Comparison of ENCODE assay signal across 8 cellular contexts in the genomic region with DNA sequence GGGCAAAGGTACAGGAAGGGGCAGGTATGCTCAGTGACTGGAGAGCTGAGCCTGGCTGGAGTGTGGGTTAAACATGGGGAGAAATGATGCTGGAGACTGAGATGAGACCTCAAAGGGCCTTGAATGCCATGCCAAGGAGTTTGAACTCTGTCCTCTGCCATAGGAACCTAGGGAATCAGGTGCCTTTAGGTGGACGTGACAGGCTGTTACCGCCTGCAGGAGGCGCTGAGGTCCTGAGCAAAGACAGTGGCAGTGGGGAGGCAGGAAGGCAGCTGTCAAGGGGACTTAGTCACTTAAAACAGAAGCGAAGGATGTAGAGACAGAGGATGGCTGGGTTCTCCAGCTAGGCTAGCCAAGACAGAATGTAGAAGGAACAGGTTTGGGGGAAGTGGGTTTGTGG. TPM values are rescaled to one million over a fixed set of nuclear protein-coding genes. Genes with fewer than 3 reads are reported as not detected.
A peak's percentile ranks its signal among the peaks of the same experiment; 100 is the strongest.
DNase-seq lines count a peak whose midpoint lies in the region; ATAC-seq and TF ChIP-seq lines count a peak whose summit lies in the region.

No MANE protein-coding gene starts in this region.

- peak; percentile 69 for ATAC-seq in DND-41 (ENCODE audit: insufficient read depth, low read depth)
- ATAC-seq in activated T-helper 17 cell treated with anti-CD3 and anti-CD28 coated beads, Interleukin-2, amount 50 U/mL, for 72 hours (replicated peaks): peak; percentile 48
- ATAC-seq in memory B cell (ENCODE audit: low read depth): peak; percentile 39
- ATAC-seq in right cardiac atrium: no peak

- H3K27me3 Mint-ChIP-seq in activated T-helper 17 cell treated with anti-CD3 and anti-CD28 coated beads, Interleukin-2, amount 50 U/mL, for 72 hours: no peaks in the 10 kb centered on the region
- H3K27me3 Mint-ChIP-seq in memory B cell: no peaks in the 10 kb centered on the region

- 76% methylated on average over 4 of the region's 4 CpGs for WGBS in right cardiac atrium

- TF ChIP-seq CTCF in DND-41 (IDR thresholded peaks at IDR 0.05; ENCODE audit: borderline replicate concordance, extremely low read depth, low read length, poor library complexity, severe bottlenecking) (peak; percentile 63), KMS-11 (conservative IDR thresholded peaks at IDR 0.05; ENCODE audit: low read depth, low read length) (peak; percentile 59)

- no peak overlapping the region for H3K27ac ChIP-seq in DND-41 (ENCODE audit: low read length)
- no peak overlapping the region for H3K27ac ChIP-seq in KMS-11
- H3K27ac ChIP-seq in right cardiac atrium (ENCODE audit: low read length): no peak overlapping the region

- peaks cover 100% of the 10 kb centered on the region for H3K36me3 Mint-ChIP-seq in activated T-helper 17 cell treated with anti-CD3 and anti-CD28 coated beads, Interleukin-2, amount 50 U/mL, for 72 hours (ENCODE audit: low read depth)
- H3K36me3 Mint-ChIP-seq in memory B cell: peaks cover 25% of the 10 kb centered on the region

- peaks cover 6% of the 10 kb centered on the region; the same call in 1 of the 2 replicates for H3K79me2 ChIP-seq in DND-41 (ENCODE audit: insufficient read depth, low read length)
- H3K79me2 ChIP-seq in KMS-11 (ENCODE audit: insufficient read depth, low read depth): no peaks in the 10 kb centered on the region; the same call in 1 of the 2 replicates

- peaks cover 25% of the 10 kb centered on the region; the same call in 1 of the 2 replicates for H4K20me1 ChIP-seq in DND-41 (ENCODE audit: insufficient read depth, low read length)
- no peaks in the 10 kb centered on the region for H4K20me1 ChIP-seq in KMS-11 (ENCODE audit: insufficient read depth)

- peaks cover 4% of the 10 kb centered on the region for H3K4me1 Mint-ChIP-seq in activated T-helper 17 cell treated with anti-CD3 and anti-CD28 coated beads, Interleukin-2, amount 50 U/mL, for 72 hours
- peaks cover 2% of the 10 kb centered on the region for H3K4me1 Mint-ChIP-seq in memory B cell

- H3K36me3 ChIP-seq in DND-41 (ENCODE audit: insufficient read depth, low read length) (peaks cover 91% of the 10 kb centered on the region), KMS-11 (ENCODE audit: insufficient read depth) (peaks cover 6% of the 10 kb centered on the region; the same call in 1 of the 2 replicates)

- peak overlapping the region; percentile 79 for H3K27ac Mint-ChIP-seq in activated T-helper 17 cell treated with anti-CD3 and anti-CD28 coated beads, Interleukin-2, amount 50 U/mL, for 72 hours
- no peak overlapping the region for H3K27ac Mint-ChIP-seq in memory B cell

- H3K4me3 ChIP-seq in DND-41 (ENCODE audit: low read depth in 1 of 2, low read length in 2 of 2): no peak overlapping the region
- no peak overlapping the region for H3K4me3 ChIP-seq in KMS-11 (IDR thresholded peaks at IDR 0.05; ENCODE audit: insufficient read depth, low read depth, low read length)
- H3K4me3 ChIP-seq in right cardiac atrium (ENCODE audit: low read length): no peak overlapping the region

- no peak overlapping the region for H3K4me3 Mint-ChIP-seq in activated T-helper 17 cell treated with anti-CD3 and anti-CD28 coated beads, Interleukin-2, amount 50 U/mL, for 72 hours
- no peak overlapping the region for H3K4me3 Mint-ChIP-seq in memory B cell

- DNase-seq in DND-41 (peak; percentile 53), memory B cell (ENCODE audit: low spot score in 2 of 2) (no peak), cerebellum (ENCODE audit: low spot score) (no peak), right cardiac atrium (no peak), GDM1 (lab: John Stamatoyannopoulos, UW) (no peak), NCI-H226 (no peak)

- intact Hi-C loops in right cardiac atrium (cut with DNase I): no loop called here

- H2AFZ ChIP-seq in DND-41 (ENCODE audit: low read depth, low read length) (no peak overlapping the region), KMS-11 (ENCODE audit: low read depth) (no peak overlapping the region)

- H3K4me2 ChIP-seq in DND-41 (ENCODE audit: insufficient read depth, low read length): no peak overlapping the region
- H3K4me2 ChIP-seq in KMS-11: no peak overlapping the region

- H3K27me3 ChIP-seq in DND-41 (ENCODE audit: insufficient read depth, low read length, poor library complexity) (no peaks in the 10 kb centered on the region), KMS-11 (ENCODE audit: insufficient read depth, low read depth) (no peaks in the 10 kb centered on the region), right cardiac atrium (ENCODE audit: control insufficient read depth, insufficient read depth) (no peaks in the 10 kb centered on the region)

- H3K9me3 Mint-ChIP-seq in activated T-helper 17 cell treated with anti-CD3 and anti-CD28 coated beads, Interleukin-2, amount 50 U/mL, for 72 hours: no peaks in the 10 kb centered on the region
- no peaks in the 10 kb centered on the region for H3K9me3 Mint-ChIP-seq in memory B cell

- H3K9ac ChIP-seq in DND-41 (ENCODE audit: low read depth, low read length): no peak overlapping the region
- no peak overlapping the region for H3K9ac ChIP-seq in KMS-11

- H3K9me3 ChIP-seq in DND-41 (ENCODE audit: insufficient read depth, low read length, severe bottlenecking) (no peaks in the 10 kb centered on the region), right cardiac atrium (ENCODE audit: control insufficient read depth, low read length) (no peaks in the 10 kb centered on the region)

- H3K4me1 ChIP-seq in DND-41 (ENCODE audit: insufficient read depth, low read length) (no peaks in the 10 kb centered on the region; the same call in 1 of the 2 replicates), KMS-11 (ENCODE audit: low read depth, poor library complexity, severe bottlenecking) (no peaks in the 10 kb centered on the region), right cardiac atrium (ENCODE audit: control insufficient read depth, insufficient read depth, low read length) (no peaks in the 10 kb centered on the region)

RNA-seq across cellular contexts. Expression of a gene that starts 9.1 kb away (rescaled TPM):
- 100 to 1,000 TPM; 235 to 375 TPM for total RNA-seq in activated T-helper 17 cell treated with anti-CD3 and anti-CD28 coated beads, Interleukin-2, amount 50 U/mL, for 72 hours
- total RNA-seq in cerebellum (73.9 TPM), right cardiac atrium (100 to 1,000 TPM; 134 to 167 (median 146) TPM)
- 247 TPM for polyA plus RNA-seq in right cardiac atrium

RNA-seq across cellular contexts. Expression of a gene that starts 13.5 kb away (rescaled TPM):
- 1 to 10 TPM; 1.6 to 4.3 TPM for total RNA-seq in activated T-helper 17 cell treated with anti-CD3 and anti-CD28 coated beads, Interleukin-2, amount 50 U/mL, for 72 hours
- total RNA-seq in cerebellum (6.4 TPM), right cardiac atrium (10 to 100 TPM; 28.2 to 48.4 (median 34.7) TPM)
- polyA plus RNA-seq in right cardiac atrium: 34.3 TPM

RNA-seq across cellular contexts. Expression of a gene that starts 31.5 kb away (rescaled TPM):
- 10 to 100 TPM; 36.1 to 57.3 TPM for total RNA-seq in activated T-helper 17 cell treated with anti-CD3 and anti-CD28 coated beads, Interleukin-2, amount 50 U/mL, for 72 hours
- 0.91 TPM for total RNA-seq in cerebellum
- 10 to 100 TPM; 43.7 to 74.6 (median 67.9) TPM for total RNA-seq in right cardiac atrium
- 78.1 TPM for polyA plus RNA-seq in right cardiac atrium

RNA-seq across cellular contexts. Expression of a gene that starts 37.7 kb away (rescaled TPM):
- 10 to 100 TPM; 37.1 to 43.8 TPM for total RNA-seq in activated T-helper 17 cell treated with anti-CD3 and anti-CD28 coated beads, Interleukin-2, amount 50 U/mL, for 72 hours
- total RNA-seq in cerebellum: 131 TPM
- 10 to 100 TPM; 39.2 to 50.0 (median 46.2) TPM for total RNA-seq in right cardiac atrium
- 28.2 TPM for polyA plus RNA-seq in right cardiac atrium

RNA-seq across cellular contexts. Expression of a gene that starts 56.5 kb away (rescaled TPM):
- total RNA-seq in activated T-helper 17 cell treated with anti-CD3 and anti-CD28 coated beads, Interleukin-2, amount 50 U/mL, for 72 hours: 100 to 1,000 TPM; 232 to 395 TPM
- 44.0 TPM for total RNA-seq in cerebellum
- 100 to 1,000 TPM in 2 of 4 donors, 10 to 100 TPM in 2; 80.7 to 108 (median 94.2) TPM for total RNA-seq in right cardiac atrium
- 81.2 TPM for polyA plus RNA-seq in right cardiac atrium

Comparison
In these comparisons a context has a peak if more than half of its experiments do, and no peak if none do; other contexts are left out.
1. ATAC-seq: peak in DND-41 (single experiment), activated T-helper 17 cell treated with anti-CD3 and anti-CD28 coated beads, Interleukin-2, amount 50 U/mL, for 72 hours (single experiment) and memory B cell (single experiment); none in right cardiac atrium (0 of 2).
2. RNA of a gene that starts 31.5 kb away (total RNA-seq): 43.7 to 74.6 TPM in right cardiac atrium and 36.1 to 57.3 TPM in activated T-helper 17 cell treated with anti-CD3 and anti-CD28 coated beads, Interleukin-2, amount 50 U/mL, for 72 hours; 0.91 TPM in cerebellum (single experiment); every median in the first group is over 10 times any median in the second.